Comparison of ENCODE assay signal across 8 cellular contexts in genomic region chr1:50873458-50874187, GRCh38.
DNase-seq lines count a peak whose midpoint lies in the region; ATAC-seq and TF ChIP-seq lines count a peak whose summit lies in the region.

No MANE protein-coding gene starts in this region.

- 65% methylated on average over 3 of the region's 5 CpGs for WGBS in right lobe of liver (ENCODE audit: insufficient coverage, low coverage, low lambda C conversion rate, missing lambda C conversion rate)

- H3K36me3 Mint-ChIP-seq in central memory CD8-positive, alpha-beta T cell (ENCODE audit: insufficient read depth), result peaks cover 6% of the 10 kb centered on the region

- peak; percentile 19 to 69 for DNase-seq in NCI-H446 (lab: John Stamatoyannopoulos, UW)
- DNase-seq in NCI-H446 treated with DMSO at 0.1 percent for 48 hours (lab: John Stamatoyannopoulos, UW), result no peak
- peak; percentile 73 for DNase-seq in MM.1S
- peak; percentile 49 to 54 for DNase-seq in central memory CD8-positive, alpha-beta T cell (ENCODE audit: low spot score in 2 of 2)
- no peak for DNase-seq in right lobe of liver
- DNase-seq in stimulated activated CD8-positive, alpha-beta memory T cell treated with anti-CD3 and anti-CD28 coated beads, Interleukin-4, amount 100 ng/mL, for 24 hours (ENCODE audit: low read depth), result peak; percentile 50

- H4K20me1 ChIP-seq in MM.1S (ENCODE audit: insufficient read depth, low read length), result no peaks in the 10 kb centered on the region

- H3K9me3 ChIP-seq in MM.1S (replicated peaks; ENCODE audit: insufficient read depth, low read length) (no peaks in the 10 kb centered on the region), right lobe of liver (no peaks in the 10 kb centered on the region)

- peak; percentile 86 for TF ChIP-seq CTCF in MM.1S (IDR thresholded peaks at IDR 0.05; ENCODE audit: low read length)
- TF ChIP-seq CTCF in VCaP (conservative IDR thresholded peaks at IDR 0.05), result peak; percentile 56
- peak; percentile 24 to 49 (median 36) for TF ChIP-seq CTCF in right lobe of liver (IDR thresholded peaks at IDR 0.05)

- H3K79me2 ChIP-seq in MM.1S (ENCODE audit: low read length), result no peaks in the 10 kb centered on the region

- H3F3A ChIP-seq in MM.1S (ENCODE audit: insufficient read depth, low read length), result no peaks in the 10 kb centered on the region

- H3K9ac ChIP-seq in MM.1S (ENCODE audit: low read length), result peak overlapping the region; percentile 23; the same call in 1 of the 2 replicates

- no peak overlapping the region for H3K27ac Mint-ChIP-seq in central memory CD8-positive, alpha-beta T cell (ENCODE audit: low read depth)

- H3K4me1 ChIP-seq in MM.1S (ENCODE audit: low read length) (no peaks in the 10 kb centered on the region), right lobe of liver (no peaks in the 10 kb centered on the region)

- H3K4me2 ChIP-seq in MM.1S (ENCODE audit: low read depth, low read length), result peak overlapping the region; percentile 30; the same call in 1 of the 2 replicates

- H3K36me3 ChIP-seq in MM.1S (replicated peaks; ENCODE audit: insufficient read depth, low read length), result no peaks in the 10 kb centered on the region
- no peaks in the 10 kb centered on the region for H3K36me3 ChIP-seq in right lobe of liver

- H3K9me3 Mint-ChIP-seq in central memory CD8-positive, alpha-beta T cell, result no peaks in the 10 kb centered on the region

- no peak for TF ChIP-seq POLR2A in right lobe of liver (IDR thresholded peaks at IDR 0.05)

- H2AFZ ChIP-seq in MM.1S (ENCODE audit: low read length), result peak overlapping the region; percentile 36

- no peaks in the 10 kb centered on the region for H3K27me3 ChIP-seq in MM.1S (replicated peaks; ENCODE audit: insufficient read depth, low read length)
- H3K27me3 ChIP-seq in right lobe of liver, result no peaks in the 10 kb centered on the region

- H3K4me3 ChIP-seq in MM.1S (ENCODE audit: low read length) (peak overlapping the region; percentile 46), right lobe of liver (no peak overlapping the region)

- intact Hi-C loops in right lobe of liver (cut with DNase I), result no loop called here

- ATAC-seq in HG02571 (IDR thresholded peaks at IDR 0.05; ENCODE audit: unreplicated experiment) (peak; percentile 96), right lobe of liver (peak; percentile 50 to 71 (median 57))
- peak; percentile 83 for ATAC-seq in central memory CD8-positive, alpha-beta T cell (replicated peaks; ENCODE audit: extremely low read depth, poor library complexity, severe bottlenecking)

- H3K27ac ChIP-seq in MM.1S (ENCODE audit: low read length) (no peak overlapping the region), VCaP (no peak overlapping the region), right lobe of liver (no peak overlapping the region)

- H3K4me3 Mint-ChIP-seq in central memory CD8-positive, alpha-beta T cell, result peak overlapping the region; percentile 43

- no peaks in the 10 kb centered on the region for H3K27me3 Mint-ChIP-seq in central memory CD8-positive, alpha-beta T cell

- H3K4me1 Mint-ChIP-seq in central memory CD8-positive, alpha-beta T cell, result peaks cover 8% of the 10 kb centered on the region

- H3K9me2 ChIP-seq in MM.1S (replicated peaks; ENCODE audit: insufficient read depth, low read length), result no peaks in the 10 kb centered on the region

Comparison
In these comparisons a context has a peak if more than half of its experiments do, and no peak if none do; other contexts are left out.
1. DNase-seq: peak in NCI-H446 (2 of 2), MM.1S (single experiment), central memory CD8-positive, alpha-beta T cell (2 of 2) and stimulated activated CD8-positive, alpha-beta memory T cell treated with anti-CD3 and anti-CD28 coated beads, Interleukin-4, amount 100 ng/mL, for 24 hours (single experiment); none in NCI-H446 treated with DMSO at 0.1 percent for 48 hours (single experiment) and right lobe of liver (0 of 3).
2. CTCF ChIP-seq: peak in every context shown above with its lines; median percentile 86 in MM.1S; 56 in VCaP; 36 in right lobe of liver.
3. Peak in every context shown above with its lines, with median percentiles within 50 percentile points of each other: ATAC-seq.